15 cellular contexts compared by ENCODE assay signal in genomic region chr13:30997697-30998547, GRCh38.
DNase-seq lines count a peak whose midpoint lies in the region; ATAC-seq and TF ChIP-seq lines count a peak whose summit lies in the region.
"Had no signal": no experiment of that assay in that cellular context is flagged by ENCODE, and none has a peak within 500 bp of the region (broad histone marks: within the 10 kb centered on the region; RNA-seq: fewer than 3 reads in every experiment).

No MANE protein-coding gene starts in this region.

- H3K4me3 ChIP-seq in neuron (ENCODE audit: low read length), result peak overlapping the region; percentile 3
- H3K4me3 ChIP-seq: ovary, spleen had no signal

- ATAC-seq in HG03565 (IDR thresholded peaks at IDR 0.05; ENCODE audit: unreplicated experiment), result no peak
- no peak for ATAC-seq in GM21576 (IDR thresholded peaks at IDR 0.05; ENCODE audit: unreplicated experiment)
- no peak for ATAC-seq in HG03439 (IDR thresholded peaks at IDR 0.05; ENCODE audit: unreplicated experiment)
- ATAC-seq: activated naive CD8-positive, alpha-beta T cell treated with anti-CD3 and anti-CD28 coated beads, Interleukin-2, amount 50 U/mL, for 24 hours; activated T-cell treated with anti-CD3 and anti-CD28 coated beads, Interleukin-2, amount 50 U/mL, for 4 hours; stimulated activated naive CD8-positive, alpha-beta T cell treated with anti-CD3 and anti-CD28 coated beads, Interleukin-15, amount 100 ng/mL, for 72 hours had no signal

- peaks cover 28% of the 10 kb centered on the region for H3K4me1 ChIP-seq in neuron (ENCODE audit: insufficient read depth, low read length)

- H2AFZ ChIP-seq in neuron (ENCODE audit: low read depth, low read length), result no peak overlapping the region

- DNase-seq in NCI-H1092 treated with DMSO at 0.1 percent for 48 hours (lab: John Stamatoyannopoulos, UW) (peak; percentile 58), NCI-H2227 treated with DMSO at 0.1 percent for 48 hours (lab: John Stamatoyannopoulos, UW) (peak; percentile 26), cerebellum (ENCODE audit: low spot score) (peak; percentile 64), HEK293T (ENCODE audit: extremely low spot score) (no peak)
- DNase-seq: activated CD4-positive, alpha-beta T cell treated with anti-CD3 and anti-CD28 coated beads, Interleukin-2, amount 50 U/mL, for 48 hours; activated naive CD8-positive, alpha-beta T cell treated with anti-CD3 and anti-CD28 coated beads, Interleukin-2, amount 50 U/mL, for 24 hours; activated T-cell treated with anti-CD3 and anti-CD28 coated beads, Interleukin-2, amount 50 U/mL, for 4 hours; H7; spleen; stimulated activated naive CD8-positive, alpha-beta T cell treated with anti-CD3 and anti-CD28 coated beads, Interleukin-15, amount 100 ng/mL, for 72 hours had no signal

- no peaks in the 10 kb centered on the region for H3K27me3 ChIP-seq in neuron (ENCODE audit: insufficient read depth, low read length)
- H3K27me3 ChIP-seq: ovary had no signal

- POLR2A ChIA-PET in HEK293T (lab: Yijun Ruan, JAX), result no interaction called here

- no peaks in the 10 kb centered on the region for H3K36me3 ChIP-seq in neuron (ENCODE audit: insufficient read depth, low read length)
- H3K36me3 ChIP-seq: ovary, spleen had no signal

- peaks cover 3% of the 10 kb centered on the region for H3K9me3 ChIP-seq in neuron (ENCODE audit: low read length)
- H3K9me3 ChIP-seq: ovary, spleen had no signal

- CTCF ChIA-PET in HEK293T (lab: Yijun Ruan, JAX), result interaction anchor here (1.0 kb wide), 1 partner anchor 19 kb away, joined by 3 read pairs; no protein-coding TSS in a partner anchor

TF ChIP-seq in HEK293T, 16 proteins besides CTCF, POLR2A, EP300 and RAD21:
- TF ChIP-seq SUZ12 (IDR thresholded peaks at IDR 0.05) (no peak), ARNT (IDR thresholded peaks at IDR 0.05) (no peak), PKNOX1 (IDR thresholded peaks at IDR 0.05) (no peak), SP1 (IDR thresholded peaks at IDR 0.05) (no peak), ZNF384 (IDR thresholded peaks at IDR 0.05) (no peak), L3MBTL2 (conservative IDR thresholded peaks at IDR 0.05) (no peak), CTBP1 (IDR thresholded peaks at IDR 0.05; ENCODE audit: borderline replicate concordance) (no peak), FOXM1 (IDR thresholded peaks at IDR 0.05; ENCODE audit: borderline replicate concordance) (no peak), NFRKB (IDR thresholded peaks at IDR 0.05) (no peak), TARDBP (IDR thresholded peaks at IDR 0.05) (no peak), LEF1 (IDR thresholded peaks at IDR 0.05; ENCODE audit: borderline replicate concordance) (no peak), HDGF (IDR thresholded peaks at IDR 0.05; ENCODE audit: borderline replicate concordance) (no peak), ELF4 (IDR thresholded peaks at IDR 0.05) (no peak), BHLHE40 (IDR thresholded peaks at IDR 0.05; ENCODE audit: borderline replicate concordance) (no peak), FOXA1 (IDR thresholded peaks at IDR 0.05) (no peak)
TF ChIP-seq in HEK293T: peak in this region for 0.
